In the genomic region with DNA sequence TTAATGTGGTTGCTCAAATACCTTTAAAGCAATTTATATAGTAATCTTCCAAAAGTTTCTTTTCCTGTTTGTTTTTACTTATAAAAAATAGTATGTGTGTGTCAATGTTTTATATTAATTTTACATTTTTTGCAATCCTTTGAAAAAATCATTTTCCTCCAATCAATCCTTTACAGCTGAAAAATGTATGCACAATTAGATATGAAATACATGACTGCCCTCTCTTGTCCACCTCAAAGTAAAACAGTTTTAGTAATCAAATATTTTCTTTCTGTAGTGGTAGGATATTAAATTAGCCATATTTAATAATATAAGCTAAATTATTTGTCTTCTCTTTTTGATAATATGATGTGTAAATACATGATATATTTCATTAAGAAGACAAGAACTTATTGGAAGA, we compare ENCODE assay signal across 8 cellular contexts.
A peak's percentile ranks its signal among the peaks of the same experiment; 100 is the strongest.
DNase-seq lines count a peak whose midpoint lies in the region; ATAC-seq and TF ChIP-seq lines count a peak whose summit lies in the region.

No MANE protein-coding gene starts in this region.

- H3K36me3 Mint-ChIP-seq in chondrocyte (ENCODE audit: low read depth) (no peaks in the 10 kb centered on the region), progenitor cell of endocrine pancreas (ENCODE audit: insufficient read depth) (peaks cover 2% of the 10 kb centered on the region)

- intact Hi-C loops in posterior vena cava (cut with DNase I) = no loop called here

- H3K27ac Mint-ChIP-seq in chondrocyte (ENCODE audit: unreplicated experiment) = no peak overlapping the region
- H3K27ac Mint-ChIP-seq in progenitor cell of endocrine pancreas = no peak overlapping the region

- peak; percentile 56 for DNase-seq in NCI-H1105 treated with DMSO at 0.1 percent for 48 hours (lab: John Stamatoyannopoulos, UW)
- no peak for DNase-seq in NCI-H1105 (lab: John Stamatoyannopoulos, UW)
- peak; percentile 9 to 39 for DNase-seq in NCI-H446 (lab: John Stamatoyannopoulos, UW)
- no peak for DNase-seq in chondrocyte (ENCODE audit: low spot score)
- DNase-seq in progenitor cell of endocrine pancreas (ENCODE audit: low spot score, unreplicated experiment) = no peak
- no peak for DNase-seq in NCI-H1092 treated with DMSO at 0.1 percent for 48 hours (lab: John Stamatoyannopoulos, UW)
- DNase-seq in left lobe of liver (ENCODE audit: low spot score) = no peak
- DNase-seq in posterior vena cava (ENCODE audit: low spot score) = no peak

- H3K4me1 Mint-ChIP-seq in chondrocyte (ENCODE audit: low read depth) (peaks cover 44% of the 10 kb centered on the region), progenitor cell of endocrine pancreas (ENCODE audit: low read depth) (peaks cover 28% of the 10 kb centered on the region)

- H3K9me3 Mint-ChIP-seq in chondrocyte (ENCODE audit: low read depth) = no peaks in the 10 kb centered on the region
- peaks cover 7% of the 10 kb centered on the region for H3K9me3 Mint-ChIP-seq in progenitor cell of endocrine pancreas (ENCODE audit: low read depth)

- no peaks in the 10 kb centered on the region for H3K27me3 Mint-ChIP-seq in chondrocyte (ENCODE audit: low read depth)
- H3K27me3 Mint-ChIP-seq in progenitor cell of endocrine pancreas = no peaks in the 10 kb centered on the region

- H3K4me3 Mint-ChIP-seq in chondrocyte (ENCODE audit: unreplicated experiment) (no peak overlapping the region), progenitor cell of endocrine pancreas (ENCODE audit: low read depth) (no peak overlapping the region)

- ATAC-seq in left lobe of liver = no peak

- TF ChIP-seq CTCF in chondrocyte (IDR thresholded peaks at IDR 0.05) = peak; percentile 93
- TF ChIP-seq CTCF in progenitor cell of endocrine pancreas (IDR thresholded peaks at IDR 0.05; ENCODE audit: unreplicated experiment) = peak; percentile 67

Comparison
In these comparisons a context has a peak if more than half of its experiments do, and no peak if none do; other contexts are left out.
1. DNase-seq: peak in NCI-H1105 treated with DMSO at 0.1 percent for 48 hours (single experiment) and NCI-H446 (2 of 2); none in NCI-H1105 (single experiment), chondrocyte (single experiment), progenitor cell of endocrine pancreas (single experiment), NCI-H1092 treated with DMSO at 0.1 percent for 48 hours (single experiment), left lobe of liver (single experiment) and posterior vena cava (single experiment).